ENCODE assay signal across 28 cellular contexts in the genomic region with DNA sequence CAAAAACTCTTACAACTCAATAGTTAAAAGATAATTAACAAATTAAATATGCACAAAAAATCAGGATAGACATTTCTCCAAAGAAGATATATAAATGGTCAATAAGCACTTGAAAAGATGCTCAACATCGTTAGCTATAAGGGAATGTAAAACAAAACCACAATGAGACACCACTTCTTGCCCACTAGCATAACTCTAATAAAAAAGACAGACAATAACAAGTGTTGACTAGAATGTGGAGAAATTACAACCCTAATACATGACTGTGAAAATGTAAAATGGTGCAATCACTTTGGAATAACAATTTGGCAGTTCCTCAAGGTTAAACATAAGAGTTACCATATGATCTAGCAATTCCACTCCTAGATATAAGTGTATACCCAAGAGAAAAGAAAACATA.
"Had no signal": no experiment of that assay in that cellular context is flagged by ENCODE, and none has a peak within 500 bp of the region (broad histone marks: within the 10 kb centered on the region; RNA-seq: fewer than 3 reads in every experiment).

No MANE protein-coding gene starts in this region.

- H3K4me3 ChIP-seq: adrenal gland, Peyer's patch, SJSA1 had no signal

- H3K36me3 ChIP-seq: adrenal gland, Peyer's patch, SJSA1 had no signal

- H3K9me2 ChIP-seq: SK-N-SH had no signal

- H3K4me1 ChIP-seq: adrenal gland, Peyer's patch, SJSA1 had no signal

- H3K4me2 ChIP-seq: SK-N-SH had no signal

- H3K27ac ChIP-seq: adrenal gland, Peyer's patch, SJSA1 had no signal

- H3K9ac ChIP-seq: SK-N-SH had no signal

- ATAC-seq: activated CD4-positive, alpha-beta T cell treated with anti-CD3 and anti-CD28 coated beads for 36 hours; activated CD4-positive, CD25-positive, alpha-beta regulatory T cell treated with anti-CD3 and anti-CD28 coated beads, Interleukin-2, amount 50 U/mL, for 24 hours; activated CD8-positive, alpha-beta T cell treated with anti-CD3 and anti-CD28 coated beads, Interleukin-2, amount 10 ng/mL, durations not matched to agents 7 days and 5 days; WTC11 had no signal

- H3K9me3 ChIP-seq: adrenal gland, Peyer's patch, SJSA1, SK-N-SH had no signal

- H3K27me3 ChIP-seq: adrenal gland, Peyer's patch had no signal

- DNase-seq: activated CD4-positive, alpha-beta T cell treated with anti-CD3 and anti-CD28 coated beads for 36 hours; activated CD4-positive, alpha-beta T cell treated with anti-CD3 and anti-CD28 coated beads, Interleukin-2, amount 10 ng/mL, durations not matched to agents 7 days and 5 days; activated CD4-positive, alpha-beta T cell treated with anti-CD3 and anti-CD28 coated beads, Interleukin-2, amount 50 U/mL, for 48 hours; activated CD8-positive, alpha-beta T cell treated with anti-CD3 and anti-CD28 coated beads, Interleukin-2, amount 10 ng/mL, durations not matched to agents 7 days and 5 days; activated gamma-delta T cell; activated naive CD4-positive, alpha-beta T cell treated with Interleukin-2 at 50 U/mL for 16 hours; activated naive CD8-positive, alpha-beta T cell treated with anti-CD3 and anti-CD28 coated beads, Interleukin-2, amount 10 ng/mL, durations not matched to agents 7 days and 5 days; activated T-cell treated with anti-CD3 and anti-CD28 coated beads, Interleukin-2, amount 50 U/mL, for 24 hours; adrenal gland; anterior cingulate cortex; caudate nucleus; cerebellar nuclear complex; NCI-H1105; NCI-H1417 treated with DMSO at 0.1 percent for 48 hours; NCI-H187 treated with DMSO at 0.1 percent for 48 hours; NCI-H2081; NCI-H226; NCI-H446 treated with DMSO at 0.1 percent for 48 hours; NCI-H524; NCI-H69; NCI-H82; Peyer's patch; RPMI8226; SHP77 treated with DMSO at 0.1 percent for 48 hours; SK-N-SH had no signal
